7 cellular contexts compared by ENCODE assay signal in genomic region chr16:71961066-71962039, GRCh38. TPM values are rescaled to one million over a fixed set of nuclear protein-coding genes. Genes with fewer than 3 reads are reported as not detected.
DNase-seq lines count a peak whose midpoint lies in the region; ATAC-seq, FAIRE-seq and TF ChIP-seq lines count a peak whose summit lies in the region.

No MANE protein-coding gene starts in this region.

- H3K9me3 ChIP-seq in keratinocyte (ENCODE audit: control insufficient read depth, low read depth, low read length): no peaks in the 10 kb centered on the region

- dilution Hi-C loops in keratinocyte (cut with MboI; ENCODE audit: extremely low pct_ligation_motif_present, low sequenced_read_pairs): no loop called here

- no peaks in the 10 kb centered on the region for H4K20me1 ChIP-seq in keratinocyte (ENCODE audit: control insufficient read depth, extremely low read depth, insufficient read depth, low read length)

- H3K27me3 ChIP-seq in bronchial epithelial cell (ENCODE audit: control insufficient read depth, insufficient read depth, low read length): no peaks in the 10 kb centered on the region
- H3K27me3 ChIP-seq in keratinocyte (ENCODE audit: control insufficient read depth, extremely low read depth, insufficient read depth, low read length): no peaks in the 10 kb centered on the region

- H2AFZ ChIP-seq in keratinocyte (ENCODE audit: control insufficient read depth, low read length): no peak overlapping the region

- H3K27ac ChIP-seq in keratinocyte (ENCODE audit: control insufficient read depth, insufficient read depth, low read length): no peak overlapping the region

- FAIRE-seq in bronchial epithelial cell (lab: Jason Lieb, UNC) (no peak), keratinocyte (lab: Jason Lieb, UNC) (peak; percentile 92)

- ATAC-seq in HG03025 (IDR thresholded peaks at IDR 0.05; ENCODE audit: low FRiP score, unreplicated experiment): peak; percentile 51

- H3K9ac ChIP-seq in keratinocyte (ENCODE audit: control insufficient read depth, extremely low read depth, insufficient read depth, low read length): no peak overlapping the region

- H3K4me3 ChIP-seq in WI38 (ENCODE audit: low read depth, low read length): no peak overlapping the region
- no peak overlapping the region for H3K4me3 ChIP-seq in bronchial epithelial cell (ENCODE audit: low read depth, low read length)
- H3K4me3 ChIP-seq in keratinocyte (ENCODE audit: control insufficient read depth in 2 of 3, extremely low read depth in 1 of 3, insufficient read depth in 2 of 3, low read depth in 1 of 3, low read length in 3 of 3): no peak overlapping the region

- no peaks in the 10 kb centered on the region for H3K4me1 ChIP-seq in keratinocyte (ENCODE audit: control insufficient read depth, extremely low read depth, insufficient read depth, low read length)

- H3K36me3 ChIP-seq in bronchial epithelial cell (ENCODE audit: control insufficient read depth, insufficient read depth, low read length) (no peaks in the 10 kb centered on the region), keratinocyte (ENCODE audit: control insufficient read depth in 2 of 2, extremely low read depth in 1 of 2, insufficient read depth in 2 of 2, low read length in 2 of 2) (no peaks in the 10 kb centered on the region)

- TF ChIP-seq CTCF in GM13976 (IDR thresholded peaks at IDR 0.05; ENCODE audit: borderline replicate concordance, control extremely low read depth, extremely low read depth, insufficient read depth, missing control alignments) (peak; percentile 73), WI38 (IDR thresholded peaks at IDR 0.05; ENCODE audit: low read depth, low read length) (peak; percentile 53), bronchial epithelial cell (IDR thresholded peaks at IDR 0.05; ENCODE audit: insufficient read depth, low read length, severe bottlenecking) (peak; percentile 83), keratinocyte (optimal IDR thresholded peaks at IDR 0.05 in 1 of 3, IDR thresholded peaks at IDR 0.05 in 1 of 3, conservative IDR thresholded peaks at IDR 0.05 in 1 of 3; ENCODE audit: extremely low read depth in 1 of 3, insufficient read depth in 2 of 3, low read length in 3 of 3) (peak; percentile 81 to 89 (median 86))

- no peaks in the 10 kb centered on the region for H3K9me1 ChIP-seq in keratinocyte (ENCODE audit: control insufficient read depth, extremely low read depth, insufficient read depth, low read length)

- in situ Hi-C loops in GM13976 (cut with MboI; ENCODE audit: low sequenced_read_pairs, unreplicated experiment): no loop called here

- no peaks in the 10 kb centered on the region for H3K79me2 ChIP-seq in keratinocyte (ENCODE audit: control insufficient read depth, insufficient read depth, low read length)

- no peak overlapping the region for H3K4me2 ChIP-seq in keratinocyte (ENCODE audit: control insufficient read depth, extremely low read depth, insufficient read depth, low read depth, low read length)

- DNase-seq in GM13976 (ENCODE audit: low spot score): peak; percentile 71
- DNase-seq in NCI-H2196 treated with DMSO at 0.1 percent for 48 hours (lab: John Stamatoyannopoulos, UW; ENCODE audit: unreplicated experiment): peak; percentile 46
- DNase-seq in bronchial epithelial cell (ENCODE audit: low read depth): peak; percentile 75
- DNase-seq in keratinocyte (ENCODE audit: low read depth, low spot score): peak; percentile 40
- DNase-seq in stimulated activated CD4-positive, alpha-beta T cell treated with anti-CD3 and anti-CD28 coated beads, Interleukin-1b, Interleukin-23, amount 100 ng/mL, for 24 hours (ENCODE audit: low read depth in 4 of 4, low spot score in 1 of 4): peak; percentile 62 to 73 (median 66)

RNA-seq across cellular contexts. Expression of gene PKD1L3, which starts 38.8 kb away (rescaled TPM):
- total RNA-seq in bronchial epithelial cell: not detected in 2 replicates
- not detected in 3 replicates for polyA plus RNA-seq in keratinocyte
- polyA plus RNA-seq in keratinocyte (2011; ENCODE audit: low read depth): not detected
- not detected in 2 replicates for polyA plus RNA-seq in keratinocyte (2011; cell fraction: cytosol; rRNA removed)
- not detected in 2 replicates for polyA plus RNA-seq in keratinocyte (2011; cell fraction: nucleus; rRNA removed)
- polyA plus RNA-seq in keratinocyte (2012; ENCODE audit: low replicate concordance): not detected in 2 replicates
- not detected in 3 replicates for polyA minus RNA-seq in keratinocyte
- not detected for polyA minus RNA-seq in keratinocyte (2011; cell fraction: cytosol; rRNA and poly(A)+ RNA removed)
- polyA minus RNA-seq in keratinocyte (2011; cell fraction: nucleus; rRNA and poly(A)+ RNA removed): not detected in 2 replicates

RNA-seq across cellular contexts. Expression of gene DHODH, which starts 47.2 kb away (rescaled TPM):
- total RNA-seq in bronchial epithelial cell: 5.0 and 11.1 TPM in 2 replicates
- 4.2 to 5.4 TPM (median 5.0 TPM) in 3 replicates for polyA plus RNA-seq in keratinocyte
- polyA plus RNA-seq in keratinocyte (2011; ENCODE audit: low read depth): 5.5 TPM
- 2.9 and 3.0 TPM in 2 replicates for polyA plus RNA-seq in keratinocyte (2011; cell fraction: cytosol; rRNA removed)
- 6.4 and 6.6 TPM in 2 replicates for polyA plus RNA-seq in keratinocyte (2011; cell fraction: nucleus; rRNA removed)
- polyA plus RNA-seq in keratinocyte (2012; ENCODE audit: low replicate concordance): 3.2 and 6.9 TPM in 2 replicates
- polyA minus RNA-seq in keratinocyte: 2.3 to 3.4 TPM (median 3.1 TPM) in 3 replicates
- polyA minus RNA-seq in keratinocyte (2011; cell fraction: cytosol; rRNA and poly(A)+ RNA removed): 2.7 TPM
- polyA minus RNA-seq in keratinocyte (2011; cell fraction: nucleus; rRNA and poly(A)+ RNA removed): 2.7 and 6.8 TPM in 2 replicates
